19 cellular contexts compared by ENCODE assay signal in the genomic region with DNA sequence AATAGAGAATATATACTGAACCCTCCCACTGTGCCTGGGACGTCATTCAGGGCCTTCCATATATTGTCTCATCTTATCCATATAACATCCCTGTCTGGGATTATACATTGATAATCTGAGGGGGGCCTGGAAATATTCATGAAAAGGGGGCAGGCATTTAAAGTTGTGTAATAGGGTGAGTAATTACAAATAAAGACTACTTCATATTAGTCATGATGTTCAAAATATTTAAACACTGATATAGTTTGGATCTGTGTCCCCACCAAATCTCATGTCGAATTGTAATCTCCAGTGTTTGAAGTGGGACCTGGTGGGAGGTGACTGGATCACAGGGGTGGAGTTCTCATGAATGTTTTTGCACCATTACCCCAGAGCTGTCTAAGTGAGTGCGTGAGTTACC.
A peak's percentile ranks its signal among the peaks of the same experiment; 100 is the strongest.
DNase-seq lines count a peak whose midpoint lies in the region; ATAC-seq, FAIRE-seq and TF ChIP-seq lines count a peak whose summit lies in the region.
"Had no signal": no experiment of that assay in that cellular context is flagged by ENCODE, and none has a peak within 500 bp of the region (broad histone marks: within the 10 kb centered on the region; RNA-seq: fewer than 3 reads in every experiment).

No MANE protein-coding gene starts in this region.

- no peaks in the 10 kb centered on the region for H3K4me1 Mint-ChIP-seq in activated T-cell treated with anti-CD3 and anti-CD28 coated beads, Interleukin-2, amount 50 U/mL, for 24 hours (ENCODE audit: low read depth)
- H3K4me1 Mint-ChIP-seq in H9, result peaks cover 31 to 42% of the 10 kb centered on the region in 2 experiments
- H3K4me1 Mint-ChIP-seq: CD4-positive, CD25-positive, alpha-beta regulatory T cell; CD8-positive, alpha-beta memory T cell had no signal

- no peak for TF ChIP-seq RAD21 in A549 (conservative IDR thresholded peaks at IDR 0.05 in 1 of 2, IDR thresholded peaks at IDR 0.05 in 1 of 2)

- no peak overlapping the region for H4K5ac ChIP-seq in H9 (ENCODE audit: insufficient read length, low read depth, low read length)

- H3K79me2 ChIP-seq in H9 (ENCODE audit: insufficient read depth, low read length), result no peaks in the 10 kb centered on the region

- no peak for DNase-seq in A549 (ENCODE audit: low read depth in 1 of 2, low spot score in 1 of 2)
- peak; percentile 32 for DNase-seq in HCEC 1CT
- peak; percentile 74 for DNase-seq in bronchial epithelial cell (ENCODE audit: low read depth)
- DNase-seq in foreskin keratinocyte, result peak in 1 of 2 donors; percentile 45
- no peak for DNase-seq in activated T-cell treated with anti-CD3 and anti-CD28 coated beads, Interleukin-2, amount 50 U/mL, for 24 hours
- no peak for DNase-seq in cerebellar nuclear complex (lab: John Stamatoyannopoulos, UW)
- DNase-seq in H9, result no peak
- DNase-seq: ACHN; BE2C; C1 segment of cervical spinal cord; Caco-2; CD4-positive, CD25-positive, alpha-beta regulatory T cell; CD8-positive, alpha-beta memory T cell; GOT3; H7 had no signal

- no peak for TF ChIP-seq EP300 in A549 (IDR thresholded peaks at IDR 0.05)

- no peak for TF ChIP-seq CTCF in A549 (IDR thresholded peaks at IDR 0.05)
- TF ChIP-seq CTCF in bronchial epithelial cell (IDR thresholded peaks at IDR 0.05; ENCODE audit: insufficient read depth, low read length, severe bottlenecking), result no peak
- TF ChIP-seq CTCF in foreskin keratinocyte (conservative IDR thresholded peaks at IDR 0.05), result no peak
- TF ChIP-seq CTCF in H9 (conservative IDR thresholded peaks at IDR 0.05), result no peak

- no peaks in the 10 kb centered on the region for H3K27me3 Mint-ChIP-seq in activated T-cell treated with anti-CD3 and anti-CD28 coated beads, Interleukin-2, amount 50 U/mL, for 24 hours
- peaks cover 1% of the 10 kb centered on the region; the same call in 1 of the 2 replicates for H3K27me3 Mint-ChIP-seq in H9 (ENCODE audit: low read depth)

- no peak overlapping the region for H3T11ph ChIP-seq in H9 (ENCODE audit: low read length)

- FAIRE-seq in A549 (lab: Jason Lieb, UNC) (no peak), bronchial epithelial cell (lab: Jason Lieb, UNC) (no peak)
- FAIRE-seq: D721Med, G401.6, GM12891 had no signal

- no peak for ATAC-seq in A549
- ATAC-seq in foreskin keratinocyte, result no peak
- no peak for ATAC-seq in GM19035 (IDR thresholded peaks at IDR 0.05; ENCODE audit: unreplicated experiment)

- no peak overlapping the region for H3K9ac ChIP-seq in H9 (ENCODE audit: extremely low read depth, insufficient read length, low read length)

- no peaks in the 10 kb centered on the region for H3K79me1 ChIP-seq in H9 (ENCODE audit: insufficient read depth, low read depth, low read length, poor library complexity, severe bottlenecking)

- H3K4ac ChIP-seq in H9 (ENCODE audit: low read depth, low read length), result no peak overlapping the region

- no peak overlapping the region for H2AK5ac ChIP-seq in H9 (ENCODE audit: insufficient read length, low read length)

- H2AFZ ChIP-seq in H9 (ENCODE audit: low read length), result no peak overlapping the region

- H2BK12ac ChIP-seq in H9 (ENCODE audit: insufficient read length, low read depth, low read length), result no peak overlapping the region

- H3K9me3 ChIP-seq in A549 (no peaks in the 10 kb centered on the region; the same call in 2 of the 3 replicates), H9 (ENCODE audit: control insufficient read depth, low read depth, low read length) (peaks cover 4% of the 10 kb centered on the region)
- H3K9me3 ChIP-seq: BE2C, Caco-2 had no signal

- 70% methylated on average over 3 of the region's 3 CpGs for WGBS in A549 (ENCODE audit: missing lambda C conversion rate)
- no CpG with 5 or more reads among the region's 3 CpGs for WGBS in H9 (ENCODE audit: extremely low coverage, insufficient read length, low lambda C conversion rate)

- H2BK15ac ChIP-seq in H9 (ENCODE audit: low read depth, low read length), result no peak overlapping the region

- no peaks in the 10 kb centered on the region for H3K36me3 Mint-ChIP-seq in activated T-cell treated with anti-CD3 and anti-CD28 coated beads, Interleukin-2, amount 50 U/mL, for 24 hours (ENCODE audit: low read depth)
- peaks cover 10 to 27% (median 11%) of the 10 kb centered on the region in 3 experiments for H3K36me3 Mint-ChIP-seq in H9 (ENCODE audit: insufficient read depth in 1 of 3, low read depth in 3 of 3)
- H3K36me3 Mint-ChIP-seq: CD4-positive, CD25-positive, alpha-beta regulatory T cell; CD8-positive, alpha-beta memory T cell had no signal

- H3K18ac ChIP-seq in H9 (ENCODE audit: insufficient read length, low read depth, low read length), result no peak overlapping the region

- no peak overlapping the region for H3K56ac ChIP-seq in H9 (ENCODE audit: insufficient read length, low read depth, low read length)

- no peak overlapping the region for H3K4me3 Mint-ChIP-seq in activated T-cell treated with anti-CD3 and anti-CD28 coated beads, Interleukin-2, amount 50 U/mL, for 24 hours
- no peak overlapping the region for H3K4me3 Mint-ChIP-seq in H9
- H3K4me3 Mint-ChIP-seq: CD4-positive, CD25-positive, alpha-beta regulatory T cell; CD8-positive, alpha-beta memory T cell had no signal

- no peak for TF ChIP-seq POLR2A in A549 (IDR thresholded peaks at IDR 0.05; ENCODE audit: low read length)

- 0 out of 6 replicates have a peak overlapping the region, but pooled peaks of 1 of the 2 experiments have one; percentile 10 for H3K27ac ChIP-seq in A549
- H3K27ac ChIP-seq in foreskin keratinocyte, result peak overlapping the region; percentile 89
- H3K27ac ChIP-seq in H9 (ENCODE audit: insufficient read length, low read depth, low read length), result no peak overlapping the region

- H3K36me3 ChIP-seq in bronchial epithelial cell (ENCODE audit: control insufficient read depth, insufficient read depth, low read length), result no peaks in the 10 kb centered on the region
- H3K36me3 ChIP-seq: BE2C had no signal

- POLR2A ChIA-PET in A549 (lab: Yijun Ruan, JAX), result no interaction called here

- no peak overlapping the region for H2BK5ac ChIP-seq in H9 (ENCODE audit: insufficient read length, low read length)

- CTCF ChIA-PET in A549 (lab: Yijun Ruan, JAX), result no interaction called here

- H3K23ac ChIP-seq in H9 (ENCODE audit: insufficient read length, low read depth, low read length), result no peak overlapping the region

- H3K4me2 ChIP-seq in A549 (no peak overlapping the region), H9 (ENCODE audit: insufficient read depth, insufficient read length, low read length) (no peak overlapping the region)

- no peak overlapping the region for H3K14ac ChIP-seq in H9 (ENCODE audit: insufficient read depth, low read length)

- H4K8ac ChIP-seq in H9 (replicated peaks; ENCODE audit: insufficient read length, low read depth, low read length), result no peak overlapping the region

- H3K4me1 ChIP-seq in A549 (peaks cover 20% of the 10 kb centered on the region; the same call in 2 of the 3 replicates), foreskin keratinocyte (peaks cover 39% of the 10 kb centered on the region), H9 (ENCODE audit: insufficient read depth, low read length) (no peaks in the 10 kb centered on the region; the same call in 1 of the 2 replicates)
- H3K4me1 ChIP-seq: BE2C, Caco-2 had no signal

- H3K27ac Mint-ChIP-seq in activated T-cell treated with anti-CD3 and anti-CD28 coated beads, Interleukin-2, amount 50 U/mL, for 24 hours, result no peak overlapping the region
- no peak overlapping the region for H3K27ac Mint-ChIP-seq in H9
- H3K27ac Mint-ChIP-seq: CD4-positive, CD25-positive, alpha-beta regulatory T cell; CD8-positive, alpha-beta memory T cell had no signal

- H3K4me3 ChIP-seq in A549 (no peak overlapping the region), bronchial epithelial cell (ENCODE audit: low read depth, low read length) (no peak overlapping the region)

- no peaks in the 10 kb centered on the region for H3K23me2 ChIP-seq in H9 (ENCODE audit: insufficient read length, low read depth, low read length, poor library complexity, severe bottlenecking)

- H4K91ac ChIP-seq in H9 (ENCODE audit: insufficient read length, low read depth, low read length), result no peak overlapping the region

- H4K20me1 ChIP-seq in H9 (ENCODE audit: control insufficient read depth, insufficient read depth, insufficient read length), result no peaks in the 10 kb centered on the region

- H2BK120ac ChIP-seq in H9 (ENCODE audit: low read depth, low read length, poor library complexity, severe bottlenecking), result no peak overlapping the region

- H3K27me3 ChIP-seq in bronchial epithelial cell (ENCODE audit: control insufficient read depth, insufficient read depth, low read length) (no peaks in the 10 kb centered on the region), foreskin keratinocyte (no peaks in the 10 kb centered on the region), H9 (ENCODE audit: insufficient read depth, low read length) (no peaks in the 10 kb centered on the region)
- H3K27me3 ChIP-seq: BE2C had no signal

- H2BK20ac ChIP-seq in H9 (ENCODE audit: low read depth, low read length, poor library complexity, severe bottlenecking), result no peak overlapping the region

- H3K9me3 Mint-ChIP-seq in activated T-cell treated with anti-CD3 and anti-CD28 coated beads, Interleukin-2, amount 50 U/mL, for 24 hours, result no peaks in the 10 kb centered on the region
- H3K9me3 Mint-ChIP-seq in H9, result peaks cover 21% of the 10 kb centered on the region in 2 experiments
- H3K9me3 Mint-ChIP-seq: CD8-positive, alpha-beta memory T cell had no signal

TF ChIP-seq in A549, 52 proteins besides CTCF, POLR2A, EP300 and RAD21 (continues in another document):
- TF ChIP-seq FOSL2 (IDR thresholded peaks at IDR 0.05) (no peak), FOSL2 (CRISPR knock-in tag; IDR thresholded peaks at IDR 0.05) (peak; percentile 46)

Comparison
In these comparisons a context has a peak if more than half of its experiments do, and no peak if none do; other contexts are left out.
1. DNase-seq: peak in HCEC 1CT (single experiment) and bronchial epithelial cell (single experiment); none in A549 (0 of 2), activated T-cell treated with anti-CD3 and anti-CD28 coated beads, Interleukin-2, amount 50 U/mL, for 24 hours (single experiment), cerebellar nuclear complex (0 of 2) and H9 (single experiment).